Comparison of ENCODE assay signal across 19 cellular contexts in the genomic region with DNA sequence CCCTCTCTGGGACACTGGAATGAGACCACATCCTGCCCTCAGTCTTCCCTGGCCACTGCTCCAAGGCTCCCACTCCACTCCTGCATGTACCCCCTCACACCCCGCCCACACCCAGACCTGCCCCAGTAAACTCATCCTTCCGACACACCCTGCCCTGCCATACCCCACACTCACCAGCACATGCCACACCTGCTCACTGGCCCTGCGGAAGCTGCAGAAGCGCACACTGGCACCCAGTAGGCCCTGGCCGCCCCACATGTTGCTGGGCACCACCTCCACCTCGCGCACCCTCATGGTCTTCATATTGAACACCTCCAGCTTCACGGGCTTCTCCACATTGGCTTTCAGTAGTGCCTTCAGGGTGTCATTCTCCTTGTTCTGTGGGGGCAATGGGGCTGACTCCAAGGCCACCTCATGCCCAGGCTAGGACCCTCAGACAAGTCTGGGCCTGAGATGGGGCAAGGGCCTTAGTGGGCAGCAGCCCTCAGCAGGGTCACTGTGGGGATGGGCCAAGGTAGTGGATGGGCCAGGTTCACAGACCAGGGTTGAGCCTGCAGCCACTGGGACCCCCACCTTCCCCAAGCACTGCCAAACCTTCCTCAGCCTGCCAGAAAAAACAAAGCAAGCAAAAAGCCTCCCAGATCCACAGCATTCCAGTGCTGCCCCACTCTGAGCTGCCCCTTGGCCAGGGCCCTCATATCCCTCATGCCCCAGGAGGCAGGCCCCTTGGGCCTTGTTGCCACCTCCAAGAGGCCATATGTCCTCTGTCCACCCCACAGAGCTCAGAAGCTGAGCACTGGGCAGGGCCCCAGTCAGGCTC. TPM values are rescaled to one million over a fixed set of nuclear protein-coding genes. Genes with fewer than 3 reads are reported as not detected.
DNase-seq lines count a peak whose midpoint lies in the region; ATAC-seq and TF ChIP-seq lines count a peak whose summit lies in the region.
"Had no signal": no experiment of that assay in that cellular context is flagged by ENCODE, and none has a peak within 500 bp of the region (broad histone marks: within the 10 kb centered on the region; RNA-seq: fewer than 3 reads in every experiment).

No MANE protein-coding gene starts in this region.

- peak overlapping the region; percentile 14 for H3K27ac Mint-ChIP-seq in activated CD4-positive, alpha-beta T cell treated with anti-CD3 and anti-CD28 coated beads for 36 hours
- H3K27ac Mint-ChIP-seq in IgD-negative memory B cell: peak overlapping the region; percentile 35 to 64 (median 57)
- peak overlapping the region; percentile 60 for H3K27ac Mint-ChIP-seq in stimulated activated effector memory CD8-positive, alpha-beta T cell treated with anti-CD3 and anti-CD28 coated beads, Interleukin-12 subunit alpha, Interleukin-12 subunit beta, amount 100 ng/mL, for 72 hours
- H3K27ac Mint-ChIP-seq: activated CD4-positive, alpha-beta T cell treated with anti-CD3 and anti-CD28 coated beads, Interleukin-2, amount 10 ng/mL, durations not matched to agents 7 days and 5 days had no signal

- TF ChIP-seq CTCF in dorsolateral prefrontal cortex (IDR thresholded peaks at IDR 0.05 in 54 of 56, conservative IDR thresholded peaks at IDR 0.05 in 2 of 56; ENCODE audit: low read depth in 1 of 56, partially characterized antibody in 56 of 56) (no peak), omental fat pad (IDR thresholded peaks at IDR 0.05) (no peak)

- no peak for DNase-seq in activated CD4-positive, alpha-beta T cell treated with anti-CD3 and anti-CD28 coated beads for 36 hours
- no peak for DNase-seq in activated CD4-positive, alpha-beta T cell treated with anti-CD3 and anti-CD28 coated beads, Interleukin-2, amount 50 U/mL, for 48 hours
- DNase-seq in dorsolateral prefrontal cortex (no peak), omental fat pad (ENCODE audit: low spot score) (no peak), middle frontal gyrus (ENCODE audit: extremely low spot score, low spot score) (no peak)
- peak in 1 of 2 donors; percentile 46 for DNase-seq in stimulated activated effector memory CD8-positive, alpha-beta T cell treated with anti-CD3 and anti-CD28 coated beads, Interleukin-12 subunit alpha, Interleukin-12 subunit beta, amount 100 ng/mL, for 72 hours (ENCODE audit: low spot score in 2 of 2)
- DNase-seq: activated T-cell treated with anti-CD3 and anti-CD28 coated beads, Interleukin-2, amount 50 U/mL, for 72 hours; mucosa of descending colon; NCI-H1694; NCI-H446; posterior cingulate gyrus; small intestine; stimulated activated CD4-positive, alpha-beta T cell treated with anti-CD3 and anti-CD28 coated beads, Interleukin-4, amount 100 ng/mL, for 4 hours; stimulated activated CD8-positive, alpha-beta memory T cell treated with anti-CD3 and anti-CD28 coated beads, Interleukin-4, amount 100 ng/mL, for 48 hours; thyroid gland had no signal

- no peaks in the 10 kb centered on the region for H3K27me3 Mint-ChIP-seq in activated CD4-positive, alpha-beta T cell treated with anti-CD3 and anti-CD28 coated beads for 36 hours
- no peaks in the 10 kb centered on the region for H3K27me3 Mint-ChIP-seq in IgD-negative memory B cell
- H3K27me3 Mint-ChIP-seq: activated CD4-positive, alpha-beta T cell treated with anti-CD3 and anti-CD28 coated beads, Interleukin-2, amount 10 ng/mL, durations not matched to agents 7 days and 5 days had no signal

- H3K4me3 ChIP-seq in dorsolateral prefrontal cortex: no peak overlapping the region
- H3K4me3 ChIP-seq: mucosa of descending colon, thyroid gland had no signal

- no peak overlapping the region for H3K4me3 Mint-ChIP-seq in activated CD4-positive, alpha-beta T cell treated with anti-CD3 and anti-CD28 coated beads for 36 hours
- H3K4me3 Mint-ChIP-seq in IgD-negative memory B cell: peak overlapping the region in 2 of 4 donors; percentile 8 to 16
- H3K4me3 Mint-ChIP-seq in stimulated activated effector memory CD8-positive, alpha-beta T cell treated with anti-CD3 and anti-CD28 coated beads, Interleukin-12 subunit alpha, Interleukin-12 subunit beta, amount 100 ng/mL, for 72 hours: no peak overlapping the region
- H3K4me3 Mint-ChIP-seq: activated CD4-positive, alpha-beta T cell treated with anti-CD3 and anti-CD28 coated beads, Interleukin-2, amount 10 ng/mL, durations not matched to agents 7 days and 5 days; activated T-cell treated with anti-CD3 and anti-CD28 coated beads, Interleukin-2, amount 50 U/mL, for 72 hours had no signal

- H3K4me1 Mint-ChIP-seq in activated CD4-positive, alpha-beta T cell treated with anti-CD3 and anti-CD28 coated beads for 36 hours: peaks cover 24% of the 10 kb centered on the region
- H3K4me1 Mint-ChIP-seq in IgD-negative memory B cell: peaks cover 29 to 47% (median 36%) of the 10 kb centered on the region in 3 donors
- H3K4me1 Mint-ChIP-seq in stimulated activated effector memory CD8-positive, alpha-beta T cell treated with anti-CD3 and anti-CD28 coated beads, Interleukin-12 subunit alpha, Interleukin-12 subunit beta, amount 100 ng/mL, for 72 hours: peaks cover 53% of the 10 kb centered on the region

- intact Hi-C loops in activated CD4-positive, alpha-beta T cell treated with anti-CD3 and anti-CD28 coated beads for 36 hours (cut with DNase I, micrococcal nuclease): loop anchor here in 1 of 2 experiments (10.0 kb wide), 1 partner anchor 282 kb away; a partner anchor contains a TSS
- intact Hi-C loops in dorsolateral prefrontal cortex (cut with DNase I): loop anchor here in 1 of 2 donors (10.0 kb wide), 2 partner anchors 82 to 282 kb away; a partner anchor contains a TSS

- H3K9me3 Mint-ChIP-seq in activated CD4-positive, alpha-beta T cell treated with anti-CD3 and anti-CD28 coated beads for 36 hours (ENCODE audit: low read depth): no peaks in the 10 kb centered on the region
- no peaks in the 10 kb centered on the region for H3K9me3 Mint-ChIP-seq in IgD-negative memory B cell
- no peaks in the 10 kb centered on the region for H3K9me3 Mint-ChIP-seq in stimulated activated effector memory CD8-positive, alpha-beta T cell treated with anti-CD3 and anti-CD28 coated beads, Interleukin-12 subunit alpha, Interleukin-12 subunit beta, amount 100 ng/mL, for 72 hours
- H3K9me3 Mint-ChIP-seq: activated CD4-positive, alpha-beta T cell treated with anti-CD3 and anti-CD28 coated beads, Interleukin-2, amount 10 ng/mL, durations not matched to agents 7 days and 5 days; activated T-cell treated with anti-CD3 and anti-CD28 coated beads, Interleukin-2, amount 50 U/mL, for 72 hours had no signal

- CTCF ChIA-PET in activated CD4-positive, alpha-beta T cell treated with anti-CD3 and anti-CD28 coated beads for 36 hours (lab: Charles Lee): interaction anchor here (0.9 to 2.0 kb wide), 2 partner anchors 13 to 185 kb away, joined by 3 to 8 read pairs; no protein-coding TSS in a partner anchor

- peaks cover 1% of the 10 kb centered on the region for H3K36me3 Mint-ChIP-seq in activated CD4-positive, alpha-beta T cell treated with anti-CD3 and anti-CD28 coated beads for 36 hours (ENCODE audit: low read depth)
- no peaks in the 10 kb centered on the region for H3K36me3 Mint-ChIP-seq in IgD-negative memory B cell
- peaks cover 2% of the 10 kb centered on the region for H3K36me3 Mint-ChIP-seq in stimulated activated effector memory CD8-positive, alpha-beta T cell treated with anti-CD3 and anti-CD28 coated beads, Interleukin-12 subunit alpha, Interleukin-12 subunit beta, amount 100 ng/mL, for 72 hours

- no peaks in the 10 kb centered on the region for H3K27me3 ChIP-seq in dorsolateral prefrontal cortex
- H3K27me3 ChIP-seq: thyroid gland had no signal

- H3K27ac ChIP-seq in dorsolateral prefrontal cortex: peak overlapping the region in 33 of 59 donors; percentile 0 to 78 (median 55)
- H3K27ac ChIP-seq: thyroid gland had no signal

- no peak for ATAC-seq in activated CD4-positive, alpha-beta T cell treated with anti-CD3 and anti-CD28 coated beads for 36 hours
- no peak for ATAC-seq in stimulated activated effector memory CD8-positive, alpha-beta T cell treated with anti-CD3 and anti-CD28 coated beads, Interleukin-12 subunit alpha, Interleukin-12 subunit beta, amount 100 ng/mL, for 72 hours
- ATAC-seq in GM18870 (IDR thresholded peaks at IDR 0.05; ENCODE audit: unreplicated experiment) (no peak), omental fat pad (ENCODE audit: low FRiP score) (no peak)
- ATAC-seq: activated T-cell treated with anti-CD3 and anti-CD28 coated beads, Interleukin-2, amount 50 U/mL, for 72 hours; mucosa of descending colon had no signal

- POLR2A ChIA-PET in activated CD4-positive, alpha-beta T cell treated with anti-CD3 and anti-CD28 coated beads for 36 hours (lab: Charles Lee): no interaction called here

RNA-seq across cellular contexts. Expression of a gene that starts 4.7 kb away (rescaled TPM):
- total RNA-seq in activated CD4-positive, alpha-beta T cell treated with anti-CD3 and anti-CD28 coated beads for 36 hours: 10 to 100 TPM; 23.0 to 23.8 TPM
- 33.3 TPM for polyA plus RNA-seq in IgD-negative memory B cell
- 10 to 100 TPM; 52.3 to 94.4 (median 70.3) TPM for total RNA-seq in dorsolateral prefrontal cortex
- 10 to 100 TPM; 38.7 to 56.4 (median 51.0) TPM for total RNA-seq in omental fat pad

RNA-seq across cellular contexts. Expression of a gene that starts 4.8 kb away (rescaled TPM):
- 1 to 10 TPM; 1.8 to 2.3 TPM for total RNA-seq in activated CD4-positive, alpha-beta T cell treated with anti-CD3 and anti-CD28 coated beads for 36 hours
- 5.5 TPM for polyA plus RNA-seq in IgD-negative memory B cell
- total RNA-seq in dorsolateral prefrontal cortex: 10 to 100 TPM; 12.8 to 44.7 (median 24.4) TPM
- 1 to 10 TPM; 2.6 to 9.9 (median 2.9) TPM for total RNA-seq in omental fat pad

RNA-seq across cellular contexts. Expression of a gene that starts 50.7 kb away (rescaled TPM):
- 10 to 100 TPM; 68.3 to 78.5 TPM for total RNA-seq in activated CD4-positive, alpha-beta T cell treated with anti-CD3 and anti-CD28 coated beads for 36 hours
- polyA plus RNA-seq in IgD-negative memory B cell: 79.9 TPM
- total RNA-seq in dorsolateral prefrontal cortex (10 to 100 TPM; 10.1 to 52.4 (median 18.1) TPM), omental fat pad (100 to 1,000 TPM in 2 of 4 donors, 10 to 100 TPM in 2; 52.0 to 321 (median 90.8) TPM)

RNA-seq across cellular contexts. Expression of a gene that starts 50.9 kb away (rescaled TPM):
- 10 to 100 TPM; 33.3 to 36.5 TPM for total RNA-seq in activated CD4-positive, alpha-beta T cell treated with anti-CD3 and anti-CD28 coated beads for 36 hours
- polyA plus RNA-seq in IgD-negative memory B cell: 40.5 TPM
- total RNA-seq in dorsolateral prefrontal cortex: 10 to 100 TPM; 45.0 to 93.1 (median 69.8) TPM
- 10 to 100 TPM; 16.7 to 37.2 (median 22.7) TPM for total RNA-seq in omental fat pad

RNA-seq across cellular contexts. Expression of a gene that starts 51.0 kb away (rescaled TPM):
- total RNA-seq in activated CD4-positive, alpha-beta T cell treated with anti-CD3 and anti-CD28 coated beads for 36 hours: under 1 TPM; 0.07 to 0.09 TPM
- polyA plus RNA-seq in IgD-negative memory B cell: not detected
- 1 to 10 TPM in 13 of 120 experiments, under 1 TPM in 107; 0.19 to 1.4 (median 0.68) TPM for total RNA-seq in dorsolateral prefrontal cortex
- total RNA-seq in omental fat pad: under 1 TPM; 0.31 to 0.63 (median 0.46) TPM
- total RNA-seq: M059J had no signal
